Comparison of ENCODE assay signal across 9 cellular contexts in genomic region chr2:224945134-224945533, GRCh38.
DNase-seq lines count a peak whose midpoint lies in the region; ATAC-seq and TF ChIP-seq lines count a peak whose summit lies in the region.
"Had no signal": no experiment of that assay in that cellular context is flagged by ENCODE, and none has a peak within 500 bp of the region (broad histone marks: within the 10 kb centered on the region; RNA-seq: fewer than 3 reads in every experiment).

No MANE protein-coding gene starts in this region.

- no peaks in the 10 kb centered on the region for H3K9me3 Mint-ChIP-seq in CD4-positive, alpha-beta T cell

- peak overlapping the region; percentile 64 for H3K27ac ChIP-seq in CD4-positive, alpha-beta T cell (ENCODE audit: low read depth, low read length)
- H3K27ac ChIP-seq in layer of hippocampus (ENCODE audit: low read depth, low read length) (peak overlapping the region; percentile 36), adrenal gland (peak overlapping the region in 1 of 5 donors; percentile 41), WERI-Rb-1 (no peak overlapping the region)
- H3K27ac ChIP-seq: gastrocnemius medialis had no signal

- H3K4me1 Mint-ChIP-seq in CD4-positive, alpha-beta T cell (ENCODE audit: low read depth): peaks cover 81% of the 10 kb centered on the region

- POLR2A ChIA-PET in CD4-positive, alpha-beta T cell (lab: Charles Lee): interaction anchor here (1.1 to 9.0 kb wide), 4 partner anchors 8 to 25 kb away, joined by 3 to 86 read pairs (median 12); no protein-coding TSS in a partner anchor

- CTCF ChIA-PET in CD4-positive, alpha-beta T cell (lab: Charles Lee): interaction anchor here (0.9 to 3.3 kb wide), 4 partner anchors 10 to 57 kb away, joined by 4 to 14 read pairs (median 4); no protein-coding TSS in a partner anchor

- no peaks in the 10 kb centered on the region for H3K27me3 Mint-ChIP-seq in CD4-positive, alpha-beta T cell

- H3K4me3 ChIP-seq in adrenal gland: peak overlapping the region in 1 of 4 donors; percentile 11
- H3K4me3 ChIP-seq in WERI-Rb-1 (ENCODE audit: low read depth, low read length): no peak overlapping the region
- H3K4me3 ChIP-seq: gastrocnemius medialis had no signal

- TF ChIP-seq POLR2A in adrenal gland (IDR thresholded peaks at IDR 0.05): no peak

- peak; percentile 13 for ATAC-seq in CD4-positive, alpha-beta T cell (ENCODE audit: poor library complexity)
- ATAC-seq in GM19372 (IDR thresholded peaks at IDR 0.05; ENCODE audit: low read depth, unreplicated experiment): peak; percentile 37
- ATAC-seq in GM21367 (IDR thresholded peaks at IDR 0.05; ENCODE audit: unreplicated experiment): no peak

- peak overlapping the region; percentile 96 for H3K4me3 Mint-ChIP-seq in CD4-positive, alpha-beta T cell

- DNase-seq in CD4-positive, alpha-beta T cell: no peak
- DNase-seq in RPMI7951 (ENCODE audit: low read depth): peak; percentile 62
- no peak for DNase-seq in NCI-H1930 (lab: John Stamatoyannopoulos, UW)
- no peak for DNase-seq in adrenal gland
- no peak for DNase-seq in WERI-Rb-1
- DNase-seq: gastrocnemius medialis had no signal

- peak overlapping the region; percentile 89 for H3K27ac Mint-ChIP-seq in CD4-positive, alpha-beta T cell

- H3K4me1 ChIP-seq in adrenal gland (replicated peaks in 1 of 2): peaks cover 0 to 8% of the 10 kb centered on the region in 2 donors

- intact Hi-C loops in CD4-positive, alpha-beta T cell (cut with DNase I, micrococcal nuclease): loop anchor here in 1 of 2 experiments (5.0 kb wide), 2 partner anchors 33 to 57 kb away; no protein-coding TSS in a partner anchor
- intact Hi-C loops in adrenal gland (cut with DNase I): no loop called here

- TF ChIP-seq CTCF in CD4-positive, alpha-beta T cell (IDR thresholded peaks at IDR 0.05): no peak
- no peak for TF ChIP-seq CTCF in adrenal gland (IDR thresholded peaks at IDR 0.05)
- no peak for TF ChIP-seq CTCF in WERI-Rb-1 (IDR thresholded peaks at IDR 0.05; ENCODE audit: low read depth, low read length)

- peaks cover 37% of the 10 kb centered on the region for H3K36me3 Mint-ChIP-seq in CD4-positive, alpha-beta T cell (ENCODE audit: low read depth)

- H3K27me3 ChIP-seq in CD4-positive, alpha-beta T cell (ENCODE audit: control insufficient read depth, insufficient read depth, low read length): no peaks in the 10 kb centered on the region
- H3K27me3 ChIP-seq in layer of hippocampus (ENCODE audit: control insufficient read depth, insufficient read depth, low read length): no peaks in the 10 kb centered on the region
- H3K27me3 ChIP-seq in adrenal gland: no peaks in the 10 kb centered on the region
- no peaks in the 10 kb centered on the region for H3K27me3 ChIP-seq in WERI-Rb-1 (ENCODE audit: insufficient read depth, low read depth, severe bottlenecking)
- H3K27me3 ChIP-seq: gastrocnemius medialis had no signal

- H3K9me3 ChIP-seq in CD4-positive, alpha-beta T cell (ENCODE audit: control insufficient read depth, low read length): no peaks in the 10 kb centered on the region
- no peaks in the 10 kb centered on the region for H3K9me3 ChIP-seq in adrenal gland (replicated peaks in 1 of 3)
- no peaks in the 10 kb centered on the region for H3K9me3 ChIP-seq in WERI-Rb-1 (ENCODE audit: severe bottlenecking)
- H3K9me3 ChIP-seq: gastrocnemius medialis had no signal

- no peaks in the 10 kb centered on the region for H3K36me3 ChIP-seq in adrenal gland (replicated peaks in 1 of 2)
- H3K36me3 ChIP-seq in WERI-Rb-1: no peaks in the 10 kb centered on the region
- H3K36me3 ChIP-seq: gastrocnemius medialis had no signal
